Comparison of ENCODE assay signal across 22 cellular contexts in the genomic region with DNA sequence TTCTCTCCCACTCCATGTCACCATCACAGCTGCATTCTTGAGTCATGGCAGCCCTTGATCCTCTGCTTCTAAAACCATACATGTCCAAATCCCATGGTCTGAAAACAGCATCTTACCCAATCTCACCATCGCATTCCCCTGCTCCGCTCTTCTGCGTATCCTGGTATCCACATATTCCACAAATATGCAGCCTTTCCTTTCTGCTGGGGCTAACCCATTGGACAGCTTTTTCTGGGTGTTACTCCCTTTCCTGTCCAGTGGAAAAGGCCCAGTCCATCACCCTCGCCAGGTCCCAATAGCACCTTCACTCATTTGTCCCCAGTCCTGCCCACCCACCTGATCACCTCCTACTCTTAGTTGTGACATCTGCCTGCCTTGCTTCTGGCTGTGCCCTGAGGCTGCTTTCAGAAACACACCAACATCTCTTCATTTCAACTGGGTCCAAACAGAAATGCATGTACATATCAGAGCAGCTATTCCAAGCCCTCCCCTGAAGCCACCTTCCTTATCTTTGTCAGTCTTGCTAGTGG.
"Had no signal": no experiment of that assay in that cellular context is flagged by ENCODE, and none has a peak within 500 bp of the region (broad histone marks: within the 10 kb centered on the region; RNA-seq: fewer than 3 reads in every experiment).

No MANE protein-coding gene starts in this region.

- H3K27me3 ChIP-seq: thyroid gland had no signal

- H3K36me3 ChIP-seq: esophagus squamous epithelium, neutrophil, sigmoid colon, stomach, thyroid gland had no signal

- H2AFZ ChIP-seq: parathyroid adenoma had no signal

- H3K4me1 ChIP-seq: esophagus squamous epithelium, parathyroid adenoma, sigmoid colon, stomach, thyroid gland had no signal

- ATAC-seq: natural killer cell; stimulated activated effector memory CD8-positive, alpha-beta T cell treated with anti-CD3 and anti-CD28 coated beads, Interleukin-12 subunit alpha, Interleukin-12 subunit beta, amount 100 ng/mL, for 72 hours had no signal

- FAIRE-seq: colon, endometrium, keratinocyte had no signal

- H3K4me3 ChIP-seq: esophagus squamous epithelium, lung, sigmoid colon, stomach, thyroid gland had no signal

- H3K9ac ChIP-seq: parathyroid adenoma had no signal

- H3K27ac ChIP-seq: esophagus squamous epithelium, neutrophil, parathyroid adenoma, sigmoid colon, stomach, thyroid gland had no signal

- H3K9me3 ChIP-seq: esophagus squamous epithelium, neutrophil, sigmoid colon, stomach, thyroid gland had no signal

- H3K79me2 ChIP-seq: parathyroid adenoma had no signal

- DNase-seq: effector memory CD4-positive, alpha-beta T cell; erythroblast; esophagus squamous epithelium; foreskin melanocyte; glutamatergic neuron; hypothalamus; immature natural killer cell; natural killer cell; sigmoid colon; stimulated activated CD4-positive, alpha-beta T cell treated with anti-CD3 and anti-CD28 coated beads, Interleukin-2, amount 100 ng/mL, for 24 hours; stimulated activated CD4-positive, alpha-beta T cell treated with anti-CD3 and anti-CD28 coated beads, Interleukin-4, amount 100 ng/mL, for 24 hours; stimulated activated naive CD4-positive, alpha-beta T cell treated with Interleukin-2 at 50 U/mL for 16 hours; stomach; thyroid gland; trophoblast cell had no signal
